Comparison of ENCODE assay signal across 29 cellular contexts in the genomic region with DNA sequence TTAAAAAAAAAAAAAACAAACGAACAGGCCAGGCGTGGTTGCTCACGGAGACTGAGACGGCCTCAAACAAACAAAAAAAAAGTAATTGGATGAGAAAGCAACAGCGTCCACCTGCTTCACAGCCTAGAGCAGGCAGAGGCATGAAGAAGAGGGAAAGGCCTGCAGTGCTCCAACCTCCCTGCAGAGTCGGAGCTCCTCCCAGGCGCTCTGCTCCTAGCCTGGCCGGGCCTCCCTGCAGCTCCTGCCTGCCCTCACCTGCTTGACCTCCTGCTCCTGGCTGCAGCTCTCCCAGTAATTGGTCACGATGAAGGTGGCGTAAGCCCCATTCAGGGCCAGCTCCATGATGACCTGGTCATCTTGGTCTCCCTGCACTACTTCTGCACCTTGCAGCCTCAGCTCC.
"Had no signal": no experiment of that assay in that cellular context is flagged by ENCODE, and none has a peak within 500 bp of the region (broad histone marks: within the 10 kb centered on the region; RNA-seq: fewer than 3 reads in every experiment).

No MANE protein-coding gene starts in this region.

- H3K4me1 ChIP-seq: psoas muscle, uterus had no signal

- H3K9me3 ChIP-seq: colonic mucosa, gastrocnemius medialis, ovary, psoas muscle, spleen, thoracic aorta, tibial nerve, upper lobe of left lung, uterus had no signal

- H3K27ac Mint-ChIP-seq: dendritic cell treated with granulocyte-macrophage colony-stimulating factor and Interleukin-4, amounts not matched to agents 40 ng/mL and 50 ng/mL, for 4 days; endodermal cell; memory B cell; natural killer cell treated with Interleukin-12 subunit alpha and Interleukin-12 subunit beta and Interleukin-15 and Interleukin-18, amount 100 ng/mL, for 72 hours; neural progenitor cell; stimulated activated naive B cell treated with anti-CD40 and anti-IgM and Interleukin-4, amounts not matched to agents 10 μg/mL and 1 μg/mL and 100 μg/mL, for 72 hours had no signal

- H3K4me2 ChIP-seq: neural progenitor cell had no signal

- H3K27ac ChIP-seq: colonic mucosa, epithelial cell of prostate, gastrocnemius medialis, neural progenitor cell, ovary, psoas muscle, skin epidermis, spleen, thoracic aorta, tibial nerve, upper lobe of left lung, uterus had no signal

- H3K27me3 ChIP-seq: colonic mucosa, neural progenitor cell, ovary, spleen, tibial nerve, upper lobe of left lung, uterus had no signal

- H2AFZ ChIP-seq: neural progenitor cell had no signal

- H3K36me3 ChIP-seq: gastrocnemius medialis, neural progenitor cell, ovary, uterus had no signal

- H3K4me3 ChIP-seq: colonic mucosa, gastrocnemius medialis, lung, neural progenitor cell, ovary, psoas muscle, skin epidermis, spleen, thoracic aorta, tibial nerve, upper lobe of left lung, uterus had no signal

- H3K9me3 Mint-ChIP-seq: dendritic cell treated with granulocyte-macrophage colony-stimulating factor and Interleukin-4, amounts not matched to agents 40 ng/mL and 50 ng/mL, for 4 days; endodermal cell; memory B cell; natural killer cell treated with Interleukin-12 subunit alpha and Interleukin-12 subunit beta and Interleukin-15 and Interleukin-18, amount 100 ng/mL, for 72 hours; neural progenitor cell; stimulated activated naive B cell treated with anti-CD40 and anti-IgM and Interleukin-4, amounts not matched to agents 10 μg/mL and 1 μg/mL and 100 μg/mL, for 72 hours; stimulated activated naive CD8-positive, alpha-beta T cell treated with anti-CD3 and anti-CD28 coated beads, Interleukin-15, Interleukin-2, amounts not matched to agents 100 ng/mL and 50 ng/mL, for 24 hours had no signal

- H3K4me1 Mint-ChIP-seq: memory B cell, neural progenitor cell had no signal

- H3K9ac ChIP-seq: neural progenitor cell had no signal

- ATAC-seq: esophagus mucosa; gastrocnemius medialis; left lobe of liver; natural killer cell treated with Interleukin-12 subunit alpha and Interleukin-12 subunit beta and Interleukin-15 and Interleukin-18, amount 100 ng/mL, for 72 hours; psoas muscle; right cardiac atrium; stimulated activated naive B cell treated with anti-CD40 and anti-IgM and Interleukin-4, amounts not matched to agents 10 μg/mL and 1 μg/mL and 100 μg/mL, for 72 hours had no signal

- DNase-seq: colonic mucosa; effector CD8-positive, alpha-beta T cell; endodermal cell; foreskin fibroblast; gastrocnemius medialis; head of caudate nucleus; kidney; occipital lobe; ovary; posterior cingulate gyrus; psoas muscle; right cardiac atrium; spleen; stimulated activated CD4-positive, alpha-beta T cell treated with anti-CD3 and anti-CD28 coated beads, Interleukin-4, amount 100 ng/mL, for 4 hours; stimulated activated naive B cell treated with anti-CD40 and anti-IgM and Interleukin-4, amounts not matched to agents 10 μg/mL and 1 μg/mL and 100 μg/mL, for 72 hours; upper lobe of left lung; uterus had no signal

- H3K4me3 Mint-ChIP-seq: dendritic cell treated with granulocyte-macrophage colony-stimulating factor and Interleukin-4, amounts not matched to agents 40 ng/mL and 50 ng/mL, for 4 days; endodermal cell; memory B cell; natural killer cell treated with Interleukin-12 subunit alpha and Interleukin-12 subunit beta and Interleukin-15 and Interleukin-18, amount 100 ng/mL, for 72 hours; neural progenitor cell; stimulated activated naive B cell treated with anti-CD40 and anti-IgM and Interleukin-4, amounts not matched to agents 10 μg/mL and 1 μg/mL and 100 μg/mL, for 72 hours; stimulated activated naive CD8-positive, alpha-beta T cell treated with anti-CD3 and anti-CD28 coated beads, Interleukin-15, Interleukin-2, amounts not matched to agents 100 ng/mL and 50 ng/mL, for 24 hours had no signal

- H3K27me3 Mint-ChIP-seq: dendritic cell treated with granulocyte-macrophage colony-stimulating factor and Interleukin-4, amounts not matched to agents 40 ng/mL and 50 ng/mL, for 4 days; memory B cell; natural killer cell treated with Interleukin-12 subunit alpha and Interleukin-12 subunit beta and Interleukin-15 and Interleukin-18, amount 100 ng/mL, for 72 hours; stimulated activated naive B cell treated with anti-CD40 and anti-IgM and Interleukin-4, amounts not matched to agents 10 μg/mL and 1 μg/mL and 100 μg/mL, for 72 hours; stimulated activated naive CD8-positive, alpha-beta T cell treated with anti-CD3 and anti-CD28 coated beads, Interleukin-15, Interleukin-2, amounts not matched to agents 100 ng/mL and 50 ng/mL, for 24 hours had no signal

- FAIRE-seq: kidney had no signal
